Comparison of ENCODE assay signal across 9 cellular contexts in the genomic region with DNA sequence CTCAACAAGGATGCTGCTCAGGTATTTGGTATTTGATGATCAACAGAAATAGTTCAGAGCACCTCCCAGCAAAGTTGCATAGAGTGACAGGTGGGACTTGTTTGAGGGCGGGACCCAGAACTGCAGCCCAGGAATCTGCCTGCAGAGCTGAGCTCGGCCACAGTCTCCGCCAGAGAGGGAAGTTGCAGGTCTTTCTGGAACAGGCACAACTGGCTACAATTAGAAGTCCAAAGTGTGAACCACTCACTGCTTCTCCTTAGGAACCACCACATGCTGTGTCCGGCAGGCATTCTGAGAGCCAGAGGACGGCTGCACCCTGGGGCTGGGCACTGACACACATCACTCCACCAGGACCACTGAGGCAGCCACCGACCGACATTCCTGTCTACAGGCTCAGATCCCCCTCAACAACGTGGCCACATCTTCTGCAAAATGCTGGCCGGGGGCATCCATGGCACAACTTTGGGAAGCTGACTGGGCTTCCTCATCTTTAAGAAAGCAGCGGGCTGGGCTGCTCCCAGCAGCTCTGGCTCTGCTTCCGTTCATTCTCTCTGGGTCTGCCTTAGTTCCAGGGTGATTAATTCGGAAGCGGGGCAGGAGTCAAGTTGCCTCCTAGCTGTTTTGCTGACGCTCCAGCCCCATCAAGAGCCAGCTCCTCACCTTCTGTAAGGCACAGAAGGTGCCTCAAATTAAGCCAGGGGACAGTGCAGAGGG. TPM values are rescaled to one million over a fixed set of nuclear protein-coding genes. Genes with fewer than 3 reads are reported as not detected.
DNase-seq lines count a peak whose midpoint lies in the region; FAIRE-seq and TF ChIP-seq lines count a peak whose summit lies in the region.
"Had no signal": no experiment of that assay in that cellular context is flagged by ENCODE, and none has a peak within 500 bp of the region (broad histone marks: within the 10 kb centered on the region; RNA-seq: fewer than 3 reads in every experiment).

No MANE protein-coding gene starts in this region.

- H3K9me3 ChIP-seq in spleen: peaks cover 0 to 19% (median 2%) of the 10 kb centered on the region in 8 donors

- peaks cover 0 to 64% (median 27%) of the 10 kb centered on the region in 7 donors for H3K27me3 ChIP-seq in spleen (replicated peaks in 1 of 7)

- H3K27ac ChIP-seq in spleen: no peak overlapping the region

- no peak for TF ChIP-seq POLR2A in spleen (IDR thresholded peaks at IDR 0.05)

- in situ Hi-C loops in astrocyte of the spinal cord (cut with HindIII; ENCODE audit: low sequenced_read_pairs): no loop called here

- no peaks in the 10 kb centered on the region for H3K36me3 ChIP-seq in spleen

- peaks cover 0 to 14% (median 12%) of the 10 kb centered on the region in 6 donors for H3K4me1 ChIP-seq in spleen

- TF ChIP-seq CTCF in astrocyte of the spinal cord (IDR thresholded peaks at IDR 0.05; ENCODE audit: low read depth, low read length) (peak; percentile 9), spleen (IDR thresholded peaks at IDR 0.05 in 8 of 11, conservative IDR thresholded peaks at IDR 0.05 in 3 of 11) (no peak)

- H3K4me3 ChIP-seq in astrocyte of the spinal cord (ENCODE audit: low read depth, low read length) (peak overlapping the region; percentile 10), spleen (peak overlapping the region in 5 of 8 donors; percentile 3 to 59 (median 32))

- intact Hi-C loops in spleen (cut with DNase I; ENCODE audit: low total_unique reads): no loop called here

- WGBS in spleen, 5 donors: 22 to 30% (median 26%) methylated on average over 7 to 14 of the region's 14 CpGs

- no peak for FAIRE-seq in GM19239 (lab: Jason Lieb, UNC)
- FAIRE-seq: A204.1 had no signal

- peak; percentile 70 for DNase-seq in DMS79 treated with DMSO at 0.1 percent for 48 hours (lab: John Stamatoyannopoulos, UW)
- no peak for DNase-seq in DMS79 (lab: John Stamatoyannopoulos, UW)
- peak; percentile 13 for DNase-seq in astrocyte of the spinal cord (ENCODE audit: low read depth, low spot score)
- peak; percentile 62 for DNase-seq in iPS-NIHi7 (ENCODE audit: extremely low spot score)
- no peak for DNase-seq in spleen
- DNase-seq in stimulated activated CD4-positive, alpha-beta T cell treated with anti-CD3 and anti-CD28 coated beads, Interleukin-12 subunit alpha, Interleukin-12 subunit beta, amount 100 ng/mL, for 4 hours: no peak
- no peak for DNase-seq in GOT3 (lab: John Stamatoyannopoulos, UW)
- DNase-seq in GM19239 (ENCODE audit: insufficient read length, low spot score): no peak

RNA-seq across cellular contexts. Expression of a gene that starts 0.9 kb away (rescaled TPM):
- not detected for total RNA-seq in spleen
- polyA plus RNA-seq in spleen: under 1 TPM in 2 of 3 donors, not detected in 1; 0.03 TPM

Comparison
In these comparisons a context has a peak if more than half of its experiments do, and no peak if none do; other contexts are left out.
1. DNase-seq: peak in DMS79 treated with DMSO at 0.1 percent for 48 hours (single experiment), astrocyte of the spinal cord (single experiment) and iPS-NIHi7 (single experiment); none in DMS79 (single experiment), spleen (single experiment), stimulated activated CD4-positive, alpha-beta T cell treated with anti-CD3 and anti-CD28 coated beads, Interleukin-12 subunit alpha, Interleukin-12 subunit beta, amount 100 ng/mL, for 4 hours (single experiment), GOT3 (single experiment) and GM19239 (single experiment).